Comparison of ENCODE assay signal across 39 cellular contexts in genomic region chrX:682892-683291, GRCh38. TPM values are rescaled to one million over a fixed set of nuclear protein-coding genes. Genes with fewer than 3 reads are reported as not detected.
"Had no signal": no experiment of that assay in that cellular context is flagged by ENCODE, and none has a peak within 500 bp of the region (broad histone marks: within the 10 kb centered on the region; RNA-seq: fewer than 3 reads in every experiment).

No MANE protein-coding gene starts in this region.

- DNase-seq: Karpas-422, Kasumi-1, MG63, MM.1S, MV-4-11, NCI-H1048, NCI-H1092, NCI-H1092 treated with DMSO at 0.1 percent for 48 hours, NCI-H1105, NCI-H1105 treated with DMSO at 0.1 percent for 48 hours, NCI-H1417, NCI-H1417 treated with DMSO at 0.1 percent for 48 hours, NCI-H1436, NCI-H1436 treated with DMSO at 0.1 percent for 48 hours, NCI-H146, NCI-H1694, NCI-H1694 treated with DMSO at 0.1 percent for 48 hours, NCI-H187, NCI-H187 treated with DMSO at 0.1 percent for 48 hours, NCI-H1930, NCI-H2029, NCI-H2029 treated with DMSO at 0.1 percent for 48 hours, NCI-H2081, NCI-H2081 treated with DMSO at 0.1 percent for 48 hours, NCI-H2107, NCI-H2171, NCI-H2171 treated with DMSO at 0.1 percent for 48 hours, NCI-H2227 treated with DMSO at 0.1 percent for 48 hours, NCI-H226, NCI-H345, NCI-H446, NCI-H446 treated with DMSO at 0.1 percent for 48 hours, NCI-H510A, NCI-H510A treated with DMSO at 0.1 percent for 48 hours, NCI-H524 had no signal

- H3K4me3 ChIP-seq: MG63 had no signal

- H3K9me3 ChIP-seq: MG63 had no signal

- H3K36me3 ChIP-seq: MG63 had no signal

- H3K27me3 ChIP-seq: MG63 had no signal

RNA-seq across cellular contexts. Expression of gene SHOX, which starts 52.3 kb away (rescaled TPM):
- total RNA-seq: LHCN-M2, M059J, MCF 10A, NCI-H460 had no signal
